In genomic region chr3:13068269-13069010, GRCh38 we compare ENCODE assay signal across 13 cellular contexts. TPM values are rescaled to one million over a fixed set of nuclear protein-coding genes. Genes with fewer than 3 reads are reported as not detected.
DNase-seq lines count a peak whose midpoint lies in the region; ATAC-seq and TF ChIP-seq lines count a peak whose summit lies in the region.
"Had no signal": no experiment of that assay in that cellular context is flagged by ENCODE, and none has a peak within 500 bp of the region (broad histone marks: within the 10 kb centered on the region; RNA-seq: fewer than 3 reads in every experiment).

No MANE protein-coding gene starts in this region.

- in situ Hi-C loops in astrocyte of the spinal cord (cut with HindIII; ENCODE audit: low sequenced_read_pairs) = no loop called here

- no peak overlapping the region for H3K9ac ChIP-seq in MM.1S (ENCODE audit: low read length)
- H3K9ac ChIP-seq: SK-N-SH had no signal

- DNase-seq in activated T-cell treated with anti-CD3 and anti-CD28 coated beads, Interleukin-2, amount 50 U/mL, for 72 hours = no peak
- no peak for DNase-seq in activated T-cell treated with anti-CD3 and anti-CD28 coated beads, Interleukin-2, amount 50 U/mL, for 1 hour
- DNase-seq in MM.1S = no peak
- DNase-seq in astrocyte of the spinal cord (ENCODE audit: low read depth, low spot score) = no peak
- DNase-seq in HuH-7.5 (ENCODE audit: low spot score) = no peak
- DNase-seq in NK-92 treated with Interleukin-12 subunit alpha and Interleukin-12 subunit beta, amount 100 ng/mL, for 24 hours (lab: John Stamatoyannopoulos, UW) = no peak
- DNase-seq: ACHN, NCI-H1417, NCI-H2227 treated with DMSO at 0.1 percent for 48 hours had no signal

- H3K36me3 ChIP-seq in MM.1S (replicated peaks; ENCODE audit: insufficient read depth, low read length) = no peaks in the 10 kb centered on the region

- no peak overlapping the region for H2AFZ ChIP-seq in MM.1S (ENCODE audit: low read length)

- H3K27ac Mint-ChIP-seq in activated T-cell treated with anti-CD3 and anti-CD28 coated beads, Interleukin-2, amount 50 U/mL, for 72 hours = peak overlapping the region; percentile 41
- peak overlapping the region; percentile 97 for H3K27ac Mint-ChIP-seq in stimulated activated memory B cell treated with anti-CD40 and anti-IgM and Interleukin-4, amounts not matched to agents 10 μg/mL and 1 μg/mL and 100 μg/mL, for 72 hours
- H3K27ac Mint-ChIP-seq: WTC11 had no signal

- H3K4me3 ChIP-seq in MM.1S (ENCODE audit: low read length) (no peak overlapping the region), astrocyte of the spinal cord (ENCODE audit: low read depth, low read length) (no peak overlapping the region)

- TF ChIP-seq CTCF in MM.1S (IDR thresholded peaks at IDR 0.05; ENCODE audit: low read length) (peak; percentile 16; the same call in 1 of the 2 replicates), astrocyte of the spinal cord (IDR thresholded peaks at IDR 0.05; ENCODE audit: low read depth, low read length) (peak; percentile 5)

- H3K27me3 ChIP-seq in MM.1S (replicated peaks; ENCODE audit: insufficient read depth, low read length) = no peaks in the 10 kb centered on the region

- H3K79me2 ChIP-seq in MM.1S (ENCODE audit: low read length) = peaks cover 18% of the 10 kb centered on the region

- H3K4me2 ChIP-seq in MM.1S (ENCODE audit: low read depth, low read length) = no peak overlapping the region
- H3K4me2 ChIP-seq: SK-N-SH had no signal

- H3K27ac ChIP-seq in MM.1S (ENCODE audit: low read length) = no peak overlapping the region

- no peaks in the 10 kb centered on the region for H3K9me3 ChIP-seq in MM.1S (replicated peaks; ENCODE audit: insufficient read depth, low read length)
- H3K9me3 ChIP-seq: SK-N-SH had no signal

- no peaks in the 10 kb centered on the region for H3K9me2 ChIP-seq in MM.1S (replicated peaks; ENCODE audit: insufficient read depth, low read length)
- H3K9me2 ChIP-seq: SK-N-SH had no signal

- peaks cover 9% of the 10 kb centered on the region for H3F3A ChIP-seq in MM.1S (ENCODE audit: insufficient read depth, low read length)

- H3K4me3 Mint-ChIP-seq in activated T-cell treated with anti-CD3 and anti-CD28 coated beads, Interleukin-2, amount 50 U/mL, for 72 hours = no peak overlapping the region
- H3K4me3 Mint-ChIP-seq in stimulated activated memory B cell treated with anti-CD40 and anti-IgM and Interleukin-4, amounts not matched to agents 10 μg/mL and 1 μg/mL and 100 μg/mL, for 72 hours = no peak overlapping the region
- H3K4me3 Mint-ChIP-seq: WTC11 had no signal

- no peaks in the 10 kb centered on the region for H3K27me3 Mint-ChIP-seq in activated T-cell treated with anti-CD3 and anti-CD28 coated beads, Interleukin-2, amount 50 U/mL, for 72 hours (ENCODE audit: low read depth)
- H3K27me3 Mint-ChIP-seq in stimulated activated memory B cell treated with anti-CD40 and anti-IgM and Interleukin-4, amounts not matched to agents 10 μg/mL and 1 μg/mL and 100 μg/mL, for 72 hours = no peaks in the 10 kb centered on the region

- H4K20me1 ChIP-seq in MM.1S (ENCODE audit: insufficient read depth, low read length) = no peaks in the 10 kb centered on the region

- H3K4me1 Mint-ChIP-seq in activated T-cell treated with anti-CD3 and anti-CD28 coated beads, Interleukin-2, amount 50 U/mL, for 72 hours (ENCODE audit: low read depth) = peaks cover 31% of the 10 kb centered on the region
- peaks cover 79% of the 10 kb centered on the region for H3K4me1 Mint-ChIP-seq in stimulated activated memory B cell treated with anti-CD40 and anti-IgM and Interleukin-4, amounts not matched to agents 10 μg/mL and 1 μg/mL and 100 μg/mL, for 72 hours

- no peak for ATAC-seq in activated T-cell treated with anti-CD3 and anti-CD28 coated beads, Interleukin-2, amount 50 U/mL, for 72 hours (replicated peaks in 1 of 2)
- no peak for ATAC-seq in stimulated activated memory B cell treated with anti-CD40 and anti-IgM and Interleukin-4, amounts not matched to agents 10 μg/mL and 1 μg/mL and 100 μg/mL, for 72 hours
- ATAC-seq in GM21528 (IDR thresholded peaks at IDR 0.05; ENCODE audit: low FRiP score, unreplicated experiment) = no peak
- ATAC-seq: WTC11 had no signal

- no peaks in the 10 kb centered on the region for H3K9me3 Mint-ChIP-seq in activated T-cell treated with anti-CD3 and anti-CD28 coated beads, Interleukin-2, amount 50 U/mL, for 72 hours
- H3K9me3 Mint-ChIP-seq in stimulated activated memory B cell treated with anti-CD40 and anti-IgM and Interleukin-4, amounts not matched to agents 10 μg/mL and 1 μg/mL and 100 μg/mL, for 72 hours = no peaks in the 10 kb centered on the region
- H3K9me3 Mint-ChIP-seq: WTC11 had no signal

- H3K4me1 ChIP-seq in MM.1S (ENCODE audit: low read length) = peaks cover 35% of the 10 kb centered on the region

- H3K36me3 Mint-ChIP-seq in activated T-cell treated with anti-CD3 and anti-CD28 coated beads, Interleukin-2, amount 50 U/mL, for 72 hours (ENCODE audit: insufficient read depth in 2 of 2) = no peaks in the 10 kb centered on the region
- peaks cover 12% of the 10 kb centered on the region for H3K36me3 Mint-ChIP-seq in stimulated activated memory B cell treated with anti-CD40 and anti-IgM and Interleukin-4, amounts not matched to agents 10 μg/mL and 1 μg/mL and 100 μg/mL, for 72 hours
- H3K36me3 Mint-ChIP-seq: WTC11 had no signal

RNA-seq across cellular contexts. Expression of gene IQSEC1, which starts 4.8 kb away (rescaled TPM):
- total RNA-seq in activated T-cell treated with anti-CD3 and anti-CD28 coated beads, Interleukin-2, amount 50 U/mL, for 72 hours = 10 to 100 TPM; 31.2 to 53.5 TPM
